Comparison of ENCODE assay signal across 11 cellular contexts in genomic region chr6:96015321-96015790, GRCh38. TPM values are rescaled to one million over a fixed set of nuclear protein-coding genes. Genes with fewer than 3 reads are reported as not detected.
A peak's percentile ranks its signal among the peaks of the same experiment; 100 is the strongest.
DNase-seq lines count a peak whose midpoint lies in the region; ATAC-seq, FAIRE-seq and TF ChIP-seq lines count a peak whose summit lies in the region.
"Had no signal": no experiment of that assay in that cellular context is flagged by ENCODE, and none has a peak within 500 bp of the region (broad histone marks: within the 10 kb centered on the region; RNA-seq: fewer than 3 reads in every experiment).

No MANE protein-coding gene starts in this region.

- H3K9me3 Mint-ChIP-seq in stimulated activated effector memory CD8-positive, alpha-beta T cell treated with anti-CD3 and anti-CD28 coated beads, Interleukin-12 subunit alpha, Interleukin-12 subunit beta, amount 100 ng/mL, for 72 hours: no peaks in the 10 kb centered on the region
- peaks cover 0 to 2% (median 0%) of the 10 kb centered on the region in 8 donors for H3K9me3 Mint-ChIP-seq in CD4-positive, alpha-beta memory T cell

- in situ Hi-C loops in GM13976 (cut with MboI; ENCODE audit: low sequenced_read_pairs, unreplicated experiment): no loop called here

- peak overlapping the region; percentile 10; the same call in 1 of the 2 replicates for H2AFZ ChIP-seq in MM.1S (ENCODE audit: low read length)

- no peaks in the 10 kb centered on the region for H3K27me3 ChIP-seq in MM.1S (replicated peaks; ENCODE audit: insufficient read depth, low read length)
- no peaks in the 10 kb centered on the region for H3K27me3 ChIP-seq in CD4-positive, alpha-beta memory T cell (ENCODE audit: insufficient read depth, low read length)

- H3K4me3 Mint-ChIP-seq in stimulated activated effector memory CD8-positive, alpha-beta T cell treated with anti-CD3 and anti-CD28 coated beads, Interleukin-12 subunit alpha, Interleukin-12 subunit beta, amount 100 ng/mL, for 72 hours: no peak overlapping the region
- no peak overlapping the region for H3K4me3 Mint-ChIP-seq in CD4-positive, alpha-beta memory T cell

- peak overlapping the region; percentile 70; the same call in 1 of the 2 replicates for H3K4me2 ChIP-seq in MM.1S (ENCODE audit: low read depth, low read length)

- no peaks in the 10 kb centered on the region for H3K79me2 ChIP-seq in MM.1S (ENCODE audit: low read length)

- H3K36me3 ChIP-seq in MM.1S (replicated peaks; ENCODE audit: insufficient read depth, low read length): no peaks in the 10 kb centered on the region
- no peaks in the 10 kb centered on the region for H3K36me3 ChIP-seq in CD4-positive, alpha-beta memory T cell (ENCODE audit: insufficient read depth, low read length)

- no peak for FAIRE-seq in GM12892 (lab: Jason Lieb, UNC)
- FAIRE-seq: keratinocyte had no signal

- TF ChIP-seq POLR2A in GM12892 (IDR thresholded peaks at IDR 0.05; ENCODE audit: low read depth, low read length): no peak

- no peaks in the 10 kb centered on the region for H3K4me1 ChIP-seq in MM.1S (ENCODE audit: low read length)
- no peaks in the 10 kb centered on the region for H3K4me1 ChIP-seq in CD4-positive, alpha-beta memory T cell (ENCODE audit: insufficient read depth, low read length)

- H3K9me2 ChIP-seq in MM.1S (replicated peaks; ENCODE audit: insufficient read depth, low read length): no peaks in the 10 kb centered on the region

- H3K27ac Mint-ChIP-seq in stimulated activated effector memory CD8-positive, alpha-beta T cell treated with anti-CD3 and anti-CD28 coated beads, Interleukin-12 subunit alpha, Interleukin-12 subunit beta, amount 100 ng/mL, for 72 hours: no peak overlapping the region
- H3K27ac Mint-ChIP-seq in CD4-positive, alpha-beta memory T cell: no peak overlapping the region

- H3K4me3 ChIP-seq in MM.1S (ENCODE audit: low read length) (peak overlapping the region; percentile 64), iPS-18c (ENCODE audit: insufficient read depth, low read depth, low read length) (peak overlapping the region; percentile 69)
- no peak overlapping the region for H3K4me3 ChIP-seq in CD4-positive, alpha-beta memory T cell (ENCODE audit: low read length in 2 of 2)

- H4K20me1 ChIP-seq in MM.1S (ENCODE audit: insufficient read depth, low read length): no peaks in the 10 kb centered on the region

- no peaks in the 10 kb centered on the region for H3F3A ChIP-seq in MM.1S (ENCODE audit: insufficient read depth, low read length)

- no peaks in the 10 kb centered on the region for H3K4me1 Mint-ChIP-seq in stimulated activated effector memory CD8-positive, alpha-beta T cell treated with anti-CD3 and anti-CD28 coated beads, Interleukin-12 subunit alpha, Interleukin-12 subunit beta, amount 100 ng/mL, for 72 hours
- H3K4me1 Mint-ChIP-seq in CD4-positive, alpha-beta memory T cell: peaks cover 0 to 2% (median 0%) of the 10 kb centered on the region in 4 donors

- POLR2A ChIA-PET in CD4-positive, alpha-beta memory T cell (lab: Charles Lee; ENCODE audit: partially characterized antibody): no interaction called here

- CTCF ChIA-PET in CD4-positive, alpha-beta memory T cell (lab: Charles Lee; ENCODE audit: partially characterized antibody): no interaction called here

- H3K36me3 Mint-ChIP-seq in stimulated activated effector memory CD8-positive, alpha-beta T cell treated with anti-CD3 and anti-CD28 coated beads, Interleukin-12 subunit alpha, Interleukin-12 subunit beta, amount 100 ng/mL, for 72 hours: no peaks in the 10 kb centered on the region
- H3K36me3 Mint-ChIP-seq in CD4-positive, alpha-beta memory T cell: no peaks in the 10 kb centered on the region

- H3K27me3 Mint-ChIP-seq in CD4-positive, alpha-beta memory T cell: peaks cover 4 to 20% of the 10 kb centered on the region in 2 donors

- peak overlapping the region; percentile 59 for H3K9ac ChIP-seq in MM.1S (ENCODE audit: low read length)

- H3K9me3 ChIP-seq in MM.1S (replicated peaks; ENCODE audit: insufficient read depth, low read length) (no peaks in the 10 kb centered on the region), iPS-18c (ENCODE audit: control insufficient read depth, insufficient read depth, low read length) (no peaks in the 10 kb centered on the region)
- H3K9me3 ChIP-seq in CD4-positive, alpha-beta memory T cell (ENCODE audit: control insufficient read depth in 1 of 2, low read length in 2 of 2): no peaks in the 10 kb centered on the region

- TF ChIP-seq CTCF in MM.1S (IDR thresholded peaks at IDR 0.05; ENCODE audit: low read length) (no peak), GM13976 (IDR thresholded peaks at IDR 0.05; ENCODE audit: borderline replicate concordance, control extremely low read depth, extremely low read depth, insufficient read depth, missing control alignments) (no peak)

- DNase-seq in MM.1S (peak; percentile 61), SK-N-DZ (ENCODE audit: low spot score) (peak; percentile 87), GM12892 (ENCODE audit: insufficient read length) (no peak), GM13976 (ENCODE audit: low spot score) (no peak)
- no peak for DNase-seq in stimulated activated effector memory CD8-positive, alpha-beta T cell treated with anti-CD3 and anti-CD28 coated beads, Interleukin-12 subunit alpha, Interleukin-12 subunit beta, amount 100 ng/mL, for 72 hours (ENCODE audit: low spot score in 2 of 2)
- DNase-seq in activated CD4-positive, alpha-beta T cell treated with anti-CD3 and anti-CD28 coated beads for 4 hours: no peak
- DNase-seq in CD4-positive, alpha-beta memory T cell: no peak
- DNase-seq: stimulated activated CD4-positive, alpha-beta T cell treated with anti-CD3 and anti-CD28 coated beads, Interleukin-4, amount 100 ng/mL, for 24 hours had no signal

- peak; percentile 46 for ATAC-seq in stimulated activated effector memory CD8-positive, alpha-beta T cell treated with anti-CD3 and anti-CD28 coated beads, Interleukin-12 subunit alpha, Interleukin-12 subunit beta, amount 100 ng/mL, for 72 hours

- peak overlapping the region; percentile 50; the same call in 1 of the 2 replicates for H3K27ac ChIP-seq in MM.1S (ENCODE audit: low read length)
- H3K27ac ChIP-seq in CD4-positive, alpha-beta memory T cell (ENCODE audit: low read depth, low read length): no peak overlapping the region

- intact Hi-C loops in CD4-positive, alpha-beta memory T cell (cut with micrococcal nuclease): no loop called here

RNA-seq across cellular contexts. Expression of gene FUT9, which starts 0.4 kb away (rescaled TPM):
- polyA plus RNA-seq in SK-N-DZ (2014; cell fraction: cytosol; rRNA removed): 2.3 and 2.9 TPM in 2 replicates
- polyA plus RNA-seq in SK-N-DZ (2014; cell fraction: nucleus; rRNA removed): 4.7 and 6.9 TPM in 2 replicates
- polyA plus RNA-seq in GM12892 (2012; ENCODE audit: missing spikeins): not detected
- not detected for total RNA-seq in CD4-positive, alpha-beta memory T cell
- not detected for polyA plus RNA-seq in CD4-positive, alpha-beta memory T cell
- total RNA-seq: aorta had no signal
- polyA plus RNA-seq: keratinocyte had no signal

Comparison
In these comparisons a context has a peak if more than half of its experiments do, and no peak if none do; other contexts are left out.
1. DNase-seq: peak in MM.1S (single experiment) and SK-N-DZ (single experiment); none in stimulated activated effector memory CD8-positive, alpha-beta T cell treated with anti-CD3 and anti-CD28 coated beads, Interleukin-12 subunit alpha, Interleukin-12 subunit beta, amount 100 ng/mL, for 72 hours (0 of 2), activated CD4-positive, alpha-beta T cell treated with anti-CD3 and anti-CD28 coated beads for 4 hours (0 of 2), GM12892 (single experiment), CD4-positive, alpha-beta memory T cell (0 of 5) and GM13976 (single experiment).
2. H3K4me3 ChIP-seq: peak in MM.1S (single experiment) and iPS-18c (single experiment); none in CD4-positive, alpha-beta memory T cell (0 of 2).